Comparison of ENCODE assay signal across 12 cellular contexts in genomic region chr17:35713069-35713728, GRCh38. TPM values are rescaled to one million over a fixed set of nuclear protein-coding genes. Genes with fewer than 3 reads are reported as not detected.
DNase-seq lines count a peak whose midpoint lies in the region; ATAC-seq and TF ChIP-seq lines count a peak whose summit lies in the region.
"Had no signal": no experiment of that assay in that cellular context is flagged by ENCODE, and none has a peak within 500 bp of the region (broad histone marks: within the 10 kb centered on the region; RNA-seq: fewer than 3 reads in every experiment).

No MANE protein-coding gene starts in this region.

- ATAC-seq in gastroesophageal sphincter: peak; percentile 10
- ATAC-seq in GM21528 (IDR thresholded peaks at IDR 0.05; ENCODE audit: low FRiP score, unreplicated experiment): no peak

- H3K4me3 ChIP-seq in gastroesophageal sphincter: no peak overlapping the region
- no peak overlapping the region for H3K4me3 ChIP-seq in parathyroid adenoma (ENCODE audit: low read depth, low read length)

- no peak overlapping the region for H3K9ac ChIP-seq in parathyroid adenoma

- WGBS in gastroesophageal sphincter (ENCODE audit: low coverage in 1 of 2), 2 donors: 25 to 35% methylated on average over 6 to 7 of the region's 7 CpGs

- intact Hi-C loops in posterior vena cava (cut with DNase I): no loop called here

- H3K4me1 ChIP-seq in gastroesophageal sphincter (peaks cover 6 to 70% (median 41%) of the 10 kb centered on the region in 3 donors), parathyroid adenoma (peaks cover 47% of the 10 kb centered on the region)

- H3K9me3 ChIP-seq in gastroesophageal sphincter: no peaks in the 10 kb centered on the region
- H3K9me3 ChIP-seq in parathyroid adenoma (ENCODE audit: control insufficient read depth, low read length): no peaks in the 10 kb centered on the region

- TF ChIP-seq CTCF in gastroesophageal sphincter (IDR thresholded peaks at IDR 0.05) (no peak), parathyroid adenoma (IDR thresholded peaks at IDR 0.05) (no peak)

- H3K27me3 ChIP-seq in gastroesophageal sphincter (no peaks in the 10 kb centered on the region), parathyroid adenoma (ENCODE audit: control insufficient read depth, insufficient read depth, low read length) (no peaks in the 10 kb centered on the region)

- in situ Hi-C loops in SK-MEL-5 (cut with HindIII; ENCODE audit: low pct_unique_long_range_greater_than_20kb, low sequenced_read_pairs): no loop called here

- no peaks in the 10 kb centered on the region for H3K79me2 ChIP-seq in parathyroid adenoma

- DNase-seq in D341Med (ENCODE audit: low spot score): peak; percentile 58
- DNase-seq in SK-MEL-5 (ENCODE audit: low read depth, low spot score): peak; percentile 38
- no peak for DNase-seq in nucleus accumbens (lab: John Stamatoyannopoulos, UW)
- DNase-seq in posterior vena cava (ENCODE audit: low spot score): no peak
- no peak for DNase-seq in HuH-7 (ENCODE audit: low spot score)
- DNase-seq: activated CD8-positive, alpha-beta memory T cell treated with anti-CD3 and anti-CD28 coated beads, Interleukin-2, amount 50 U/mL, for 48 hours; NCI-H1105; SIG-M5 had no signal

- no peak overlapping the region for H2AFZ ChIP-seq in parathyroid adenoma

- H3K27ac ChIP-seq in gastroesophageal sphincter: peak overlapping the region; percentile 40 to 80 (median 67)
- H3K27ac ChIP-seq in parathyroid adenoma: peak overlapping the region; percentile 12

- peaks cover 4 to 71% of the 10 kb centered on the region in 2 donors for H3K36me3 ChIP-seq in gastroesophageal sphincter
- H3K36me3 ChIP-seq in parathyroid adenoma (ENCODE audit: control insufficient read depth, insufficient read depth, low read length): no peaks in the 10 kb centered on the region

- no peak for TF ChIP-seq POLR2A in gastroesophageal sphincter (IDR thresholded peaks at IDR 0.05)

- peak overlapping the region; percentile 9 for H3K4me2 ChIP-seq in parathyroid adenoma (ENCODE audit: low read length)

- TF ChIP-seq EP300 in gastroesophageal sphincter (IDR thresholded peaks at IDR 0.05): no peak

RNA-seq across cellular contexts. Expression of gene RASL10B, which starts 18.2 kb away (rescaled TPM):
- 3.0 and 4.3 TPM in 2 replicates for total RNA-seq in SK-MEL-5 (2014; rRNA removed; shearing (Covaris generic))
- 2.3 and 3.2 TPM in 2 replicates for polyA plus RNA-seq in SK-MEL-5 (2015; cell fraction: cytosol; rRNA removed)
- polyA plus RNA-seq in SK-MEL-5 (2015; cell fraction: nucleus; rRNA removed): 0.33 and 0.64 TPM in 2 replicates
- total RNA-seq in gastroesophageal sphincter (10 to 100 TPM in 3 of 4 donors, 1 to 10 TPM in 1; 4.2 to 25.9 (median 15.4) TPM), posterior vena cava (1 to 10 TPM; 1.1 to 2.3 TPM)

RNA-seq across cellular contexts. Expression of gene GAS2L2, which starts 39.8 kb away (rescaled TPM):
- not detected in 2 replicates for total RNA-seq in SK-MEL-5 (2014; rRNA removed; shearing (Covaris generic))
- polyA plus RNA-seq in SK-MEL-5 (2015; cell fraction: cytosol; rRNA removed): not detected in 2 replicates
- not detected in 2 replicates for polyA plus RNA-seq in SK-MEL-5 (2015; cell fraction: nucleus; rRNA removed)
- total RNA-seq in gastroesophageal sphincter (1 to 10 TPM in 1 of 4 donors, not detected in 3; 1.5 TPM), posterior vena cava (not detected)

RNA-seq across cellular contexts. Expression of gene C17orf50, which starts 47.5 kb away (rescaled TPM):
- not detected in 2 replicates for total RNA-seq in SK-MEL-5 (2014; rRNA removed; shearing (Covaris generic))
- not detected in 2 replicates for polyA plus RNA-seq in SK-MEL-5 (2015; cell fraction: cytosol; rRNA removed)
- not detected in 2 replicates for polyA plus RNA-seq in SK-MEL-5 (2015; cell fraction: nucleus; rRNA removed)
- not detected for total RNA-seq in gastroesophageal sphincter
- not detected for total RNA-seq in posterior vena cava
- total RNA-seq: mononuclear cell had no signal

Comparison
In these comparisons a context has a peak if more than half of its experiments do, and no peak if none do; other contexts are left out.
1. DNase-seq: peak in D341Med (single experiment) and SK-MEL-5 (single experiment); none in nucleus accumbens (0 of 56), posterior vena cava (single experiment) and HuH-7 (single experiment).